9 cellular contexts compared by ENCODE assay signal in the genomic region with DNA sequence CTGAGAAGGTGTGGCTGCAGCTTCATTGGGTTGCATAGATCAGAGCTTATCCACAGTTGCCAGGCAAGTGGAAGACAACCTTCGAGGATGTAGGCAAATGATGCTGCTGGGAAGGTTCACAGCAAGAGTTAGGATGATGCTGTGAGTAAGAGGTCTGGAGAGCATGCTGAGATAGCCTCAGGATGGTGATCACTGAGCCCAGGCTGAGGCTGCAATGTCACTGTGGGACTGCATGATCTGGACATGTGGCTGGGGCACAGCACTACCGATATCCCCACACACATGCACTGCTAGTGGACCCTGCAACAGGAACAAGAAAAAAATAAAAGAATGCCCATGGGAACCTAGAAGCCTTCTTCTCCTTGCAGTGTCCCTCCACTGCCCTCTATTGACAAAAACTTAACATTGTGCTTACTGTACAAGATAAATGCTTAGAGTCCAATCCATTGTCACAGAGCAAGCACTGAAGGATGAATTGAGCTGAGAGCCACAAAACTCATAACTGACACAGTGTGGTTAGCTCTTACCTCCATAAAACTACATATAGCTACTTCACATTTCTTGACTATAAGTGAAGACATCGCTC.
A peak's percentile ranks its signal among the peaks of the same experiment; 100 is the strongest.
DNase-seq lines count a peak whose midpoint lies in the region; ATAC-seq lines count a peak whose summit lies in the region.
"Had no signal": no experiment of that assay in that cellular context is flagged by ENCODE, and none has a peak within 500 bp of the region (broad histone marks: within the 10 kb centered on the region; RNA-seq: fewer than 3 reads in every experiment).

No MANE protein-coding gene starts in this region.

- ATAC-seq in GM19467 (IDR thresholded peaks at IDR 0.05; ENCODE audit: unreplicated experiment) (peak; percentile 88), HG03558 (IDR thresholded peaks at IDR 0.05; ENCODE audit: extremely low read depth, unreplicated experiment) (peak; percentile 82)

- no peak overlapping the region for H3K27ac Mint-ChIP-seq in T-helper 2 cell treated with Interferon-gamma antibody and Interleukin-4, amounts not matched to agents 5 μg/mL and 100 μg/mL, for 36 hours
- H3K27ac Mint-ChIP-seq: CD8-positive, alpha-beta memory T cell had no signal

- no peaks in the 10 kb centered on the region for H3K9me3 Mint-ChIP-seq in T-helper 2 cell treated with Interferon-gamma antibody and Interleukin-4, amounts not matched to agents 5 μg/mL and 100 μg/mL, for 36 hours
- H3K9me3 Mint-ChIP-seq: CD8-positive, alpha-beta memory T cell had no signal

- no peaks in the 10 kb centered on the region for H3K4me1 Mint-ChIP-seq in T-helper 2 cell treated with Interferon-gamma antibody and Interleukin-4, amounts not matched to agents 5 μg/mL and 100 μg/mL, for 36 hours (ENCODE audit: low read depth)
- H3K4me1 Mint-ChIP-seq: CD8-positive, alpha-beta memory T cell had no signal

- H3K36me3 Mint-ChIP-seq in T-helper 2 cell treated with Interferon-gamma antibody and Interleukin-4, amounts not matched to agents 5 μg/mL and 100 μg/mL, for 36 hours (ENCODE audit: low read depth), result no peaks in the 10 kb centered on the region
- H3K36me3 Mint-ChIP-seq: CD8-positive, alpha-beta memory T cell had no signal

- H3K4me3 Mint-ChIP-seq in T-helper 2 cell treated with Interferon-gamma antibody and Interleukin-4, amounts not matched to agents 5 μg/mL and 100 μg/mL, for 36 hours, result no peak overlapping the region
- H3K4me3 Mint-ChIP-seq: CD8-positive, alpha-beta memory T cell had no signal

- no peaks in the 10 kb centered on the region for H3K27me3 Mint-ChIP-seq in T-helper 2 cell treated with Interferon-gamma antibody and Interleukin-4, amounts not matched to agents 5 μg/mL and 100 μg/mL, for 36 hours (ENCODE audit: low read depth)

- peak; percentile 7 to 43 for DNase-seq in SHP77 (lab: John Stamatoyannopoulos, UW)
- no peak for DNase-seq in SHP77 treated with DMSO at 0.1 percent for 48 hours (lab: John Stamatoyannopoulos, UW)
- peak; percentile 4 for DNase-seq in NCI-H774 (lab: John Stamatoyannopoulos, UW)
- DNase-seq in cerebellum (ENCODE audit: low spot score), result peak; percentile 23
- peak; percentile 52 to 65 for DNase-seq in lung microvascular endothelial cell (ENCODE audit: low read depth in 2 of 2)
- DNase-seq in T-helper 2 cell treated with Interferon-gamma antibody and Interleukin-4, amounts not matched to agents 5 μg/mL and 100 μg/mL, for 36 hours (ENCODE audit: low spot score), result no peak

Comparison
In these comparisons a context has a peak if more than half of its experiments do, and no peak if none do; other contexts are left out.
1. DNase-seq: peak in SHP77 (2 of 2), NCI-H774 (single experiment), cerebellum (single experiment) and lung microvascular endothelial cell (2 of 2); none in SHP77 treated with DMSO at 0.1 percent for 48 hours (single experiment) and T-helper 2 cell treated with Interferon-gamma antibody and Interleukin-4, amounts not matched to agents 5 μg/mL and 100 μg/mL, for 36 hours (single experiment).